17 cellular contexts compared by ENCODE assay signal in genomic region chr20:824490-824889, GRCh38. TPM values are rescaled to one million over a fixed set of nuclear protein-coding genes. Genes with fewer than 3 reads are reported as not detected.
DNase-seq lines count a peak whose midpoint lies in the region; ATAC-seq, FAIRE-seq and TF ChIP-seq lines count a peak whose summit lies in the region.
"Had no signal": no experiment of that assay in that cellular context is flagged by ENCODE, and none has a peak within 500 bp of the region (broad histone marks: within the 10 kb centered on the region; RNA-seq: fewer than 3 reads in every experiment).

No MANE protein-coding gene starts in this region.

- H3K4me3 ChIP-seq in psoas muscle (no peak overlapping the region), upper lobe of right lung (no peak overlapping the region), MG63 (no peak overlapping the region)
- H3K4me3 ChIP-seq: A549, GM23248 had no signal

- intact Hi-C loops in CD14-positive monocyte (cut with micrococcal nuclease) = no loop called here
- intact Hi-C loops in psoas muscle (cut with DNase I) = no loop called here
- intact Hi-C loops in upper lobe of right lung (cut with DNase I) = no loop called here

- H3K27me3 Mint-ChIP-seq in CD14-positive monocyte (ENCODE audit: low read depth in 3 of 3) = peaks cover 2 to 4% (median 3%) of the 10 kb centered on the region in 3 donors
- H3K27me3 Mint-ChIP-seq in glutamatergic neuron (ENCODE audit: unreplicated experiment) = peaks cover 19% of the 10 kb centered on the region
- H3K27me3 Mint-ChIP-seq: CD4-positive, CD25-positive, alpha-beta regulatory T cell had no signal

- H3K9me3 ChIP-seq in psoas muscle = no peaks in the 10 kb centered on the region
- H3K9me3 ChIP-seq in upper lobe of right lung = no peaks in the 10 kb centered on the region
- H3K9me3 ChIP-seq in MG63 = no peaks in the 10 kb centered on the region
- H3K9me3 ChIP-seq: A549, BE2C had no signal

- H3K27ac ChIP-seq in psoas muscle (no peak overlapping the region), upper lobe of right lung (no peak overlapping the region)
- H3K27ac ChIP-seq: A549, GM23248 had no signal

- H3K9me3 Mint-ChIP-seq in CD14-positive monocyte (peaks cover 0 to 3% (median 0%) of the 10 kb centered on the region in 7 donors), glutamatergic neuron (ENCODE audit: unreplicated experiment) (peaks cover 16% of the 10 kb centered on the region)

- H3K27ac Mint-ChIP-seq in CD14-positive monocyte = peak overlapping the region in 1 of 7 donors; percentile 46
- peak overlapping the region; percentile 38 for H3K27ac Mint-ChIP-seq in glutamatergic neuron (ENCODE audit: unreplicated experiment)

- no peaks in the 10 kb centered on the region for H3K27me3 ChIP-seq in psoas muscle (ENCODE audit: insufficient read depth in 3 of 3, low read length in 2 of 3)
- H3K27me3 ChIP-seq in upper lobe of right lung = no peaks in the 10 kb centered on the region
- H3K27me3 ChIP-seq in MG63 = no peaks in the 10 kb centered on the region
- H3K27me3 ChIP-seq: BE2C had no signal

- H3K4me3 Mint-ChIP-seq in CD14-positive monocyte (no peak overlapping the region), glutamatergic neuron (ENCODE audit: unreplicated experiment) (no peak overlapping the region)

- WGBS in psoas muscle, 3 donors = 74 to 95% (median 85%) methylated on average over 4 of the region's 4 CpGs

- ATAC-seq in psoas muscle (peak in 3 of 4 donors; percentile 31 to 56 (median 33)), upper lobe of right lung (no peak), HG03025 (IDR thresholded peaks at IDR 0.05; ENCODE audit: low FRiP score, unreplicated experiment) (no peak)
- ATAC-seq: A549 had no signal

- no peak for FAIRE-seq in urothelium cell line (lab: Jason Lieb, UNC)
- FAIRE-seq: A549, G401.6, GM12891, H54 had no signal

- H3K4me1 Mint-ChIP-seq in CD14-positive monocyte (peaks cover 28% of the 10 kb centered on the region), glutamatergic neuron (ENCODE audit: low read depth, unreplicated experiment) (peaks cover 46% of the 10 kb centered on the region)

- no peaks in the 10 kb centered on the region for H3K36me3 ChIP-seq in psoas muscle (ENCODE audit: insufficient read depth in 1 of 2, low read depth in 1 of 2)
- H3K36me3 ChIP-seq in upper lobe of right lung = no peaks in the 10 kb centered on the region
- no peaks in the 10 kb centered on the region for H3K36me3 ChIP-seq in MG63
- H3K36me3 ChIP-seq: BE2C had no signal

- TF ChIP-seq CTCF in CD14-positive monocyte (IDR thresholded peaks at IDR 0.05) (no peak), glutamatergic neuron (IDR thresholded peaks at IDR 0.05; ENCODE audit: partially characterized antibody, unreplicated experiment) (no peak), psoas muscle (IDR thresholded peaks at IDR 0.05) (no peak), upper lobe of right lung (IDR thresholded peaks at IDR 0.05) (no peak)

- H3K36me3 Mint-ChIP-seq in CD14-positive monocyte = no peaks in the 10 kb centered on the region
- H3K36me3 Mint-ChIP-seq in glutamatergic neuron (ENCODE audit: unreplicated experiment) = peaks cover 10% of the 10 kb centered on the region
- H3K36me3 Mint-ChIP-seq: CD4-positive, CD25-positive, alpha-beta regulatory T cell had no signal

- DNase-seq in CD14-positive monocyte (ENCODE audit: low spot score) (peak; percentile 35), glutamatergic neuron (no peak), psoas muscle (no peak), upper lobe of right lung (peak; percentile 10), MG63 (no peak), urothelium cell line (ENCODE audit: low spot score) (no peak)
- DNase-seq: BE2C; CD4-positive, CD25-positive, alpha-beta regulatory T cell; DMS79; GM23248; IMR-90 had no signal

- H3K4me1 ChIP-seq in psoas muscle (peaks cover 53% of the 10 kb centered on the region), upper lobe of right lung (peaks cover 4% of the 10 kb centered on the region)
- H3K4me1 ChIP-seq: A549, BE2C had no signal

RNA-seq across cellular contexts. Expression of gene FAM110A, which starts 9.0 kb away (rescaled TPM):
- polyA plus RNA-seq in CD14-positive monocyte (10 to 100 TPM; 13.8 to 27.8 TPM), psoas muscle (1 to 10 TPM; 1.4 to 2.5 (median 2.4) TPM)
- total RNA-seq in glutamatergic neuron (ENCODE audit: unreplicated experiment) (152 TPM), psoas muscle (1 to 10 TPM in 2 of 4 donors, under 1 TPM in 2; 0.83 to 3.4 (median 1.9) TPM), upper lobe of right lung (16.8 TPM)
- 3.9 and 4.6 TPM in 2 replicates for total RNA-seq in MG63 (2014; rRNA removed; shearing (Covaris generic); ENCODE audit: low replicate concordance)

RNA-seq across cellular contexts. Expression of gene SLC52A3, which starts 56.2 kb away (rescaled TPM):
- polyA plus RNA-seq in CD14-positive monocyte (not detected), psoas muscle (under 1 TPM; 0.32 to 0.62 (median 0.43) TPM)
- total RNA-seq in glutamatergic neuron (ENCODE audit: unreplicated experiment) (not detected), psoas muscle (1 to 10 TPM in 1 of 4 donors, under 1 TPM in 3; 0.37 to 1.1 (median 0.87) TPM), upper lobe of right lung (3.6 TPM)
- total RNA-seq in MG63 (2014; rRNA removed; shearing (Covaris generic); ENCODE audit: low replicate concordance) = not detected in 2 replicates
- total RNA-seq: CD4-positive, CD25-positive, alpha-beta regulatory T cell; GM23248; IMR-90 had no signal
- polyA plus RNA-seq: AG04450; CD4-positive, CD25-positive, alpha-beta regulatory T cell; GM23248; IMR-90 had no signal

Comparison
In these comparisons a context has a peak if more than half of its experiments do, and no peak if none do; other contexts are left out.
1. DNase-seq: peak in CD14-positive monocyte (single experiment) and upper lobe of right lung (single experiment); none in glutamatergic neuron (single experiment), psoas muscle (0 of 2), MG63 (single experiment) and urothelium cell line (single experiment).
2. ATAC-seq: peak in psoas muscle (3 of 4); none in upper lobe of right lung (single experiment) and HG03025 (single experiment).